Comparison of ENCODE assay signal across 1 cellular context in genomic region chr15:74725241-74725774, GRCh38.
TF ChIP-seq lines count a peak whose summit lies in the region.

Gene CYP1A1, minus strand, starts transcription at chr15:74725528. Its CDS starts 2,431 bp downstream, at chr15:74723097.

TF ChIP-seq in SK-N-SH, 30 proteins besides CTCF, POLR2A, EP300 and RAD21 (continued from another document):
- TF ChIP-seq USF2 (IDR thresholded peaks at IDR 0.05; ENCODE audit: borderline replicate concordance, low read depth, low read length) (no peak), GATA2 (CRISPR knock-in tag; IDR thresholded peaks at IDR 0.05) (no peak)
